28 cellular contexts compared by ENCODE assay signal in genomic region chr5:169012471-169012870, GRCh38.
DNase-seq lines count a peak whose midpoint lies in the region; ATAC-seq, FAIRE-seq and TF ChIP-seq lines count a peak whose summit lies in the region.
"Had no signal": no experiment of that assay in that cellular context is flagged by ENCODE, and none has a peak within 500 bp of the region (broad histone marks: within the 10 kb centered on the region; RNA-seq: fewer than 3 reads in every experiment).

No MANE protein-coding gene starts in this region.

- ATAC-seq in GM21367 (IDR thresholded peaks at IDR 0.05; ENCODE audit: unreplicated experiment) (no peak), HG03135 (IDR thresholded peaks at IDR 0.05; ENCODE audit: unreplicated experiment) (no peak)
- ATAC-seq: PC-3, T-cell had no signal

- TF ChIP-seq CTCF in nephron (IDR thresholded peaks at IDR 0.05; ENCODE audit: unreplicated experiment in 3 of 3) (no peak), type B pancreatic cell (conservative IDR thresholded peaks at IDR 0.05) (no peak)

- FAIRE-seq in RCC 7860 (lab: Jason Lieb, UNC), result peak; percentile 81
- FAIRE-seq: A204.1, GM18507 had no signal

- H3K4me3 Mint-ChIP-seq in nephron (no peak overlapping the region), type B pancreatic cell (peak overlapping the region; percentile 29)
- H3K4me3 Mint-ChIP-seq: CD4-positive, alpha-beta T cell; H9; HFFc6; T-cell had no signal

- H3K9me3 Mint-ChIP-seq in nephron, result no peaks in the 10 kb centered on the region
- H3K9me3 Mint-ChIP-seq in type B pancreatic cell, result no peaks in the 10 kb centered on the region
- H3K9me3 Mint-ChIP-seq: CD4-positive, alpha-beta T cell; H9; HFFc6; T-cell had no signal

- H3K36me3 Mint-ChIP-seq in nephron (ENCODE audit: low read depth), result no peaks in the 10 kb centered on the region
- no peaks in the 10 kb centered on the region for H3K36me3 Mint-ChIP-seq in type B pancreatic cell
- H3K36me3 Mint-ChIP-seq: T-cell had no signal

- H3K27ac Mint-ChIP-seq in nephron, result peak overlapping the region; percentile 54 to 79 (median 70)
- no peak overlapping the region for H3K27ac Mint-ChIP-seq in type B pancreatic cell
- H3K27ac Mint-ChIP-seq: CD4-positive, alpha-beta T cell; H9; HFFc6; T-cell had no signal

- H3K4me1 Mint-ChIP-seq in nephron, result peaks cover 64% of the 10 kb centered on the region
- H3K4me1 Mint-ChIP-seq in type B pancreatic cell (ENCODE audit: unreplicated experiment), result peaks cover 69% of the 10 kb centered on the region
- H3K4me1 Mint-ChIP-seq: T-cell had no signal

- DNase-seq in DMS79 (lab: John Stamatoyannopoulos, UW) (peak; percentile 14), RCC 7860 (ENCODE audit: low spot score) (no peak), type B pancreatic cell (ENCODE audit: extremely low spot score, unreplicated experiment) (no peak), NCI-H2029 treated with DMSO at 0.1 percent for 48 hours (lab: John Stamatoyannopoulos, UW) (no peak)
- DNase-seq: Caco-2; CD4-positive, alpha-beta T cell; DMS 273 treated with DMSO at 0.1 percent for 48 hours; DND-41; H9; HFFc6; IMR-90; KG1; NCI-H1048; NCI-H1417; NCI-H1694; NCI-H2081 treated with DMSO at 0.1 percent for 48 hours; NCI-H524; NCI-H774; NK-92 treated with Interleukin-12 subunit alpha and Interleukin-12 subunit beta, amount 100 ng/mL, for 24 hours; PC-3; Right ventricle myocardium superior; RPMI8226; T-cell had no signal

- H3K27me3 Mint-ChIP-seq in nephron (ENCODE audit: low read depth) (peaks cover 18% of the 10 kb centered on the region), type B pancreatic cell (peaks cover 9% of the 10 kb centered on the region)
